9 cellular contexts compared by ENCODE assay signal in the genomic region with DNA sequence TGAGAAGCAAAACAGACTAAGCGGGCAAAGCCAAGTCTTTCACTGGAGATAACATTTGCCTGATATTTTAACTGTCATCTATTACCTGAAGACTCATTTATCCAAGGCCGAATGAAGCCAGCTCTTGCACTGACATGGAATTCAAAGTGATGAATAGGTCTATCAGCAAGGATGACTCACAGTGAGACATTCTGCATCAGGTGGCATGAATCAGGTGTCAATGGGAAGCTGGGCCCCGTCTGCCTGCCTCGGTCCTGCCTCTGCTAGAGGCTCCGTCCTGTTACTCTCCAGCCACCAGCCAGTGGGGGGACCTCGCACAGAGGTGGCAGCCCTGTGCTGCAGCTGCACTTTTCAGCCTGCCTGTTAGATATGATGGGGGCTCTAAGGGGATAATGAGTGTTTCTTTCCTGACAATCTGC. TPM values are rescaled to one million over a fixed set of nuclear protein-coding genes. Genes with fewer than 3 reads are reported as not detected.
DNase-seq lines count a peak whose midpoint lies in the region; ATAC-seq and TF ChIP-seq lines count a peak whose summit lies in the region.
"Had no signal": no experiment of that assay in that cellular context is flagged by ENCODE, and none has a peak within 500 bp of the region (broad histone marks: within the 10 kb centered on the region; RNA-seq: fewer than 3 reads in every experiment).

No MANE protein-coding gene starts in this region.

- peak overlapping the region in 1 of 2 donors; percentile 71 for H3K27ac ChIP-seq in coronary artery
- H3K27ac ChIP-seq in vagina: peak overlapping the region; percentile 30

- TF ChIP-seq CTCF in coronary artery (IDR thresholded peaks at IDR 0.05) (no peak), vagina (IDR thresholded peaks at IDR 0.05) (no peak)

- H3K27ac Mint-ChIP-seq in activated CD4-positive, alpha-beta T cell treated with anti-CD3 and anti-CD28 coated beads for 36 hours: no peak overlapping the region
- no peak overlapping the region for H3K27ac Mint-ChIP-seq in activated CD4-positive, alpha-beta memory T cell treated with anti-CD3 and anti-CD28 coated beads for 36 hours

- peaks cover 78% of the 10 kb centered on the region for H3K4me1 ChIP-seq in vagina

- CTCF ChIA-PET in activated CD4-positive, alpha-beta T cell treated with anti-CD3 and anti-CD28 coated beads for 36 hours (lab: Charles Lee): interaction anchor here (1.1 kb wide), 1 partner anchor 24 kb away, joined by 4 read pairs; a partner anchor contains a TSS
- CTCF ChIA-PET in activated CD4-positive, alpha-beta memory T cell treated with anti-CD3 and anti-CD28 coated beads for 36 hours (lab: Charles Lee): interaction anchor here (0.6 kb wide), 1 partner anchor 171 kb away, joined by 5 read pairs; no protein-coding TSS in a partner anchor

- no peak overlapping the region for H3K4me3 Mint-ChIP-seq in activated CD4-positive, alpha-beta T cell treated with anti-CD3 and anti-CD28 coated beads for 36 hours
- H3K4me3 Mint-ChIP-seq in activated CD4-positive, alpha-beta memory T cell treated with anti-CD3 and anti-CD28 coated beads for 36 hours: no peak overlapping the region

- ATAC-seq in activated CD4-positive, alpha-beta T cell treated with anti-CD3 and anti-CD28 coated beads for 36 hours: no peak

- H3K36me3 ChIP-seq in vagina: no peaks in the 10 kb centered on the region

- H3K4me1 Mint-ChIP-seq in activated CD4-positive, alpha-beta T cell treated with anti-CD3 and anti-CD28 coated beads for 36 hours: no peaks in the 10 kb centered on the region
- no peaks in the 10 kb centered on the region for H3K4me1 Mint-ChIP-seq in activated CD4-positive, alpha-beta memory T cell treated with anti-CD3 and anti-CD28 coated beads for 36 hours (ENCODE audit: low read depth)

- H3K27me3 ChIP-seq in vagina: no peaks in the 10 kb centered on the region

- DNase-seq in activated CD4-positive, alpha-beta T cell treated with anti-CD3 and anti-CD28 coated beads for 36 hours: peak; percentile 6
- no peak for DNase-seq in activated CD4-positive, alpha-beta T cell treated with anti-CD3 and anti-CD28 coated beads, Interleukin-2, amount 50 U/mL, for 48 hours
- DNase-seq in coronary artery (ENCODE audit: low spot score): no peak
- peak; percentile 46 for DNase-seq in medulla oblongata (ENCODE audit: extremely low spot score)
- DNase-seq in vagina (ENCODE audit: extremely low spot score in 2 of 2): no peak
- DNase-seq in activated CD4-positive, alpha-beta memory T cell treated with anti-CD3 and anti-CD28 coated beads for 36 hours: no peak
- DNase-seq in pons (ENCODE audit: low spot score): no peak
- DNase-seq in NCI-H2171 (lab: John Stamatoyannopoulos, UW): no peak
- DNase-seq: NCI-H526 treated with DMSO at 0.1 percent for 48 hours had no signal

- H3K4me3 ChIP-seq in coronary artery (peak overlapping the region; percentile 6), vagina (no peak overlapping the region)

- peaks cover 2% of the 10 kb centered on the region for H3K27me3 Mint-ChIP-seq in activated CD4-positive, alpha-beta T cell treated with anti-CD3 and anti-CD28 coated beads for 36 hours
- peaks cover 4% of the 10 kb centered on the region for H3K27me3 Mint-ChIP-seq in activated CD4-positive, alpha-beta memory T cell treated with anti-CD3 and anti-CD28 coated beads for 36 hours

- H3K9me3 Mint-ChIP-seq in activated CD4-positive, alpha-beta T cell treated with anti-CD3 and anti-CD28 coated beads for 36 hours (ENCODE audit: low read depth): no peaks in the 10 kb centered on the region
- no peaks in the 10 kb centered on the region for H3K9me3 Mint-ChIP-seq in activated CD4-positive, alpha-beta memory T cell treated with anti-CD3 and anti-CD28 coated beads for 36 hours

- intact Hi-C loops in activated CD4-positive, alpha-beta T cell treated with anti-CD3 and anti-CD28 coated beads for 36 hours (cut with DNase I, micrococcal nuclease): no loop called here
- intact Hi-C loops in vagina (cut with DNase I): no loop called here
- intact Hi-C loops in activated CD4-positive, alpha-beta memory T cell treated with anti-CD3 and anti-CD28 coated beads for 36 hours (cut with micrococcal nuclease): no loop called here

- no peaks in the 10 kb centered on the region for H3K36me3 Mint-ChIP-seq in activated CD4-positive, alpha-beta T cell treated with anti-CD3 and anti-CD28 coated beads for 36 hours (ENCODE audit: low read depth)
- H3K36me3 Mint-ChIP-seq in activated CD4-positive, alpha-beta memory T cell treated with anti-CD3 and anti-CD28 coated beads for 36 hours: no peaks in the 10 kb centered on the region

- POLR2A ChIA-PET in activated CD4-positive, alpha-beta T cell treated with anti-CD3 and anti-CD28 coated beads for 36 hours (lab: Charles Lee): no interaction called here
- POLR2A ChIA-PET in activated CD4-positive, alpha-beta memory T cell treated with anti-CD3 and anti-CD28 coated beads for 36 hours (lab: Charles Lee): no interaction called here

- H3K9me3 ChIP-seq in vagina: no peaks in the 10 kb centered on the region

- TF ChIP-seq POLR2A in vagina (IDR thresholded peaks at IDR 0.05): no peak

RNA-seq across cellular contexts. Expression of a gene that starts 23.5 kb away (rescaled TPM):
- total RNA-seq in activated CD4-positive, alpha-beta T cell treated with anti-CD3 and anti-CD28 coated beads for 36 hours: under 1 TPM; 0.35 to 0.57 TPM
- 33.1 TPM for total RNA-seq in vagina
- under 1 TPM; 0.48 to 0.99 TPM for total RNA-seq in activated CD4-positive, alpha-beta memory T cell treated with anti-CD3 and anti-CD28 coated beads for 36 hours

Comparison
In these comparisons a context has a peak if more than half of its experiments do, and no peak if none do; other contexts are left out.
1. DNase-seq: peak in activated CD4-positive, alpha-beta T cell treated with anti-CD3 and anti-CD28 coated beads for 36 hours (single experiment) and medulla oblongata (single experiment); none in activated CD4-positive, alpha-beta T cell treated with anti-CD3 and anti-CD28 coated beads, Interleukin-2, amount 50 U/mL, for 48 hours (0 of 2), coronary artery (single experiment), vagina (0 of 2), activated CD4-positive, alpha-beta memory T cell treated with anti-CD3 and anti-CD28 coated beads for 36 hours (single experiment), pons (single experiment) and NCI-H2171 (single experiment).
2. RNA of a gene that starts 23.5 kb away (total RNA-seq): 33.1 TPM in vagina (single experiment); 0.48 to 0.99 TPM in activated CD4-positive, alpha-beta memory T cell treated with anti-CD3 and anti-CD28 coated beads for 36 hours and 0.35 to 0.57 TPM in activated CD4-positive, alpha-beta T cell treated with anti-CD3 and anti-CD28 coated beads for 36 hours; every median in the first group is over 10 times any median in the second.